Comparison of ENCODE assay signal across 8 cellular contexts in the genomic region with DNA sequence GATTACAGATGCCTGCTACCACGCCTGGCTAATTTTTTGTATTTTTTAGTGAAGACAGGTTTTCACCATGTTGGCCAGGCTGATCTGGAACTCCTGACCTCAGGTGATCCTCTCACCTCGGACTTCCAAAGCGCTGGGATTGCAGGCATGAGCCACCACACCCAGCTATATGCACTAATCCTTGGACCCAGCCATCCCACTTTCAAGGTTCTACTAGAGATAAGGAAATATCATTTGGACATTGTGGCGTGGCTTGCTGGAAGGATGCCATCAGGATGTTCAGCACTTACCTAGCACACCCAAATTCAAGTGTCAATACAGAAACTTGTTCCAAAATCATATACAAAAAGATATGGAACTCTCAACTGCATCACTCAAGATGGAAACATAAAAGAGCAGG.
"Had no signal": no experiment of that assay in that cellular context is flagged by ENCODE, and none has a peak within 500 bp of the region (broad histone marks: within the 10 kb centered on the region; RNA-seq: fewer than 3 reads in every experiment).

No MANE protein-coding gene starts in this region.

- DNase-seq: GM23248, GOT3, H7, HFFc6, IMR-90 had no signal

- H3K4me3 ChIP-seq: GM23248, HAP-1 had no signal

- H3K36me3 ChIP-seq: HAP-1 had no signal

- H3K9me3 ChIP-seq: HAP-1 had no signal

- ATAC-seq: HCT116 had no signal

- H3K9ac ChIP-seq: GM23248 had no signal

- H3K27ac ChIP-seq: GM23248 had no signal

- FAIRE-seq: HTR-8/SVneo had no signal

- H3K4me1 ChIP-seq: HAP-1 had no signal
